30 cellular contexts compared by ENCODE assay signal in the genomic region with DNA sequence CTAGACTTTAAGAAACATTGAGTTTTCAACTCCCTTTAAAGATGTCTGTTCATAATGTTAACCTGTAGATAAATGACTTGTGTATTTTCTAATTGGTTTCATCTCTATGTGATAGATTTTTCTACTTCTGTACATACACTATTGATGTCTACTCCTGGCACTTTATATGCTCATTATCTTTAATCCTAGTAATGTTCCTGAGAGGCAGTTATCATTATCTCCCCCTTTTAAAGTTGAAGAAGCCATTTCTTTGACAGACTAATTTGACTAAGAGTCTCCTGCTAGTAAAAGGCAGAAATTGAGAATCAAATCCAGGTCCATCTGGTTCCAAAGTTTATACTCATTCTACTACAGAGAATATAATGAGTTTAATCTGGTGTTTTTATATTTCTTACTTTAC.
"Had no signal": no experiment of that assay in that cellular context is flagged by ENCODE, and none has a peak within 500 bp of the region (broad histone marks: within the 10 kb centered on the region; RNA-seq: fewer than 3 reads in every experiment).

No MANE protein-coding gene starts in this region.

- FAIRE-seq: endometrium, endothelial cell of umbilical vein had no signal

- ATAC-seq: activated CD4-positive, alpha-beta T cell treated with anti-CD3 and anti-CD28 coated beads for 36 hours; activated CD8-positive, alpha-beta memory T cell treated with anti-CD3 and anti-CD28 coated beads, Interleukin-2, amount 10 ng/mL, durations not matched to agents 7 days and 5 days; activated CD8-positive, alpha-beta T cell treated with anti-CD3 and anti-CD28 coated beads, Interleukin-2, amount 10 ng/mL, durations not matched to agents 7 days and 5 days; activated naive CD8-positive, alpha-beta T cell treated with anti-CD3 and anti-CD28 coated beads, Interleukin-2, amount 50 U/mL, for 24 hours; body of pancreas; gastroesophageal sphincter; T-helper 17 cell had no signal

- H3K36me3 ChIP-seq: colonic mucosa had no signal

- H3K4me3 ChIP-seq: adrenal gland, body of pancreas, colonic mucosa, esophagus squamous epithelium, gastroesophageal sphincter had no signal

- H3K4me1 ChIP-seq: adrenal gland, body of pancreas, colonic mucosa, esophagus squamous epithelium, gastroesophageal sphincter had no signal

- H3K9me3 ChIP-seq: adrenal gland, body of pancreas, colonic mucosa, esophagus squamous epithelium, gastroesophageal sphincter had no signal

- H3K27ac ChIP-seq: adrenal gland, body of pancreas, colonic mucosa, epithelial cell of prostate, esophagus squamous epithelium, gastroesophageal sphincter had no signal

- DNase-seq: activated CD4-positive, alpha-beta memory T cell treated with anti-CD3 and anti-CD28 coated beads for 36 hours; activated CD4-positive, alpha-beta T cell treated with anti-CD3 and anti-CD28 coated beads for 36 hours; activated CD4-positive, alpha-beta T cell treated with anti-CD3 and anti-CD28 coated beads, Interleukin-2, amount 10 ng/mL, durations not matched to agents 24 days and 14 days; activated CD4-positive, CD25-positive, alpha-beta regulatory T cell; activated CD4-positive, CD25-positive, alpha-beta regulatory T cell treated with anti-CD3 and anti-CD28 coated beads, Interleukin-2, amount 50 U/mL, for 72 hours; activated CD8-positive, alpha-beta memory T cell treated with anti-CD3 and anti-CD28 coated beads, Interleukin-2, amount 10 ng/mL, durations not matched to agents 7 days and 5 days; activated CD8-positive, alpha-beta memory T cell treated with anti-CD3 and anti-CD28 coated beads, Interleukin-2, amount 50 U/mL, for 4 hours; activated CD8-positive, alpha-beta T cell treated with anti-CD3 and anti-CD28 coated beads, Interleukin-2, amount 10 ng/mL, durations not matched to agents 7 days and 5 days; activated effector memory CD4-positive, alpha-beta T cell treated with anti-CD3 and anti-CD28 coated beads, Interleukin-2, amount 50 U/mL, for 16 hours; activated naive CD4-positive, alpha-beta T cell treated with anti-CD3 and anti-CD28 coated beads for 36 hours; activated naive CD8-positive, alpha-beta T cell treated with anti-CD3 and anti-CD28 coated beads for 36 hours; activated naive CD8-positive, alpha-beta T cell treated with anti-CD3 and anti-CD28 coated beads, Interleukin-2, amount 50 U/mL, for 24 hours; activated T-cell treated with anti-CD3 and anti-CD28 coated beads, Interleukin-2, amount 50 U/mL, for 1 hour; activated T-cell treated with anti-CD3 and anti-CD28 coated beads, Interleukin-2, amount 50 U/mL, for 48 hours; adrenal gland; amygdala; aorta; body of pancreas; caudate nucleus; colonic mucosa; effector CD8-positive, alpha-beta T cell; esophagus squamous epithelium; foreskin melanocyte; head of caudate nucleus; T-helper 17 cell; T1000 had no signal
